12 cellular contexts compared by ENCODE assay signal in genomic region chr17:55451758-55452468, GRCh38. TPM values are rescaled to one million over a fixed set of nuclear protein-coding genes. Genes with fewer than 3 reads are reported as not detected.
DNase-seq lines count a peak whose midpoint lies in the region; ATAC-seq and TF ChIP-seq lines count a peak whose summit lies in the region.
"Had no signal": no experiment of that assay in that cellular context is flagged by ENCODE, and none has a peak within 500 bp of the region (broad histone marks: within the 10 kb centered on the region; RNA-seq: fewer than 3 reads in every experiment).

No MANE protein-coding gene starts in this region.

- peaks cover 0 to 8% (median 0%) of the 10 kb centered on the region in 4 donors for H3K4me1 ChIP-seq in Peyer's patch
- H3K4me1 ChIP-seq in gastroesophageal sphincter: peaks cover 0 to 62% (median 15%) of the 10 kb centered on the region in 3 donors
- peaks cover 31% of the 10 kb centered on the region for H3K4me1 ChIP-seq in stomach smooth muscle (ENCODE audit: control insufficient read depth, insufficient read depth, low read length)

- ATAC-seq in GM21737 (IDR thresholded peaks at IDR 0.05; ENCODE audit: unreplicated experiment): peak; percentile 24
- ATAC-seq in gastroesophageal sphincter: no peak
- ATAC-seq in HG02885 (IDR thresholded peaks at IDR 0.05; ENCODE audit: poor library complexity, unreplicated experiment): no peak

- H3K27me3 ChIP-seq in Peyer's patch (no peaks in the 10 kb centered on the region), gastroesophageal sphincter (no peaks in the 10 kb centered on the region), stomach smooth muscle (ENCODE audit: control insufficient read depth in 1 of 2, insufficient read depth in 2 of 2, low read length in 2 of 2) (no peaks in the 10 kb centered on the region)

- TF ChIP-seq EP300 in gastroesophageal sphincter (IDR thresholded peaks at IDR 0.05): no peak

- WGBS in gastroesophageal sphincter (ENCODE audit: low coverage in 1 of 2), 2 donors: 58 to 69% methylated on average over 2 to 3 of the region's 3 CpGs

- H3K4me3 ChIP-seq in Peyer's patch (no peak overlapping the region), gastroesophageal sphincter (no peak overlapping the region), stomach smooth muscle (ENCODE audit: low read length in 2 of 2) (no peak overlapping the region)

- H3K36me3 ChIP-seq in Peyer's patch (no peaks in the 10 kb centered on the region), gastroesophageal sphincter (no peaks in the 10 kb centered on the region), stomach smooth muscle (ENCODE audit: control insufficient read depth in 2 of 2, insufficient read depth in 2 of 2, low read length in 2 of 2) (no peaks in the 10 kb centered on the region)

- H3K27ac ChIP-seq in Peyer's patch (peak overlapping the region; percentile 34 to 77 (median 49)), gastroesophageal sphincter (peak overlapping the region; percentile 30 to 82 (median 79)), stomach smooth muscle (ENCODE audit: low read length) (peak overlapping the region; percentile 75)

- DNase-seq in Peyer's patch (no peak), NCI-H1436 (lab: John Stamatoyannopoulos, UW) (no peak), Kasumi-1 (lab: John Stamatoyannopoulos, UW) (no peak), pons (ENCODE audit: low spot score) (no peak)
- DNase-seq: activated CD4-positive, alpha-beta T cell treated with anti-CD3 and anti-CD28 coated beads for 4 hours; activated naive CD4-positive, alpha-beta T cell treated with anti-CD3 and anti-CD28 coated beads for 36 hours; effector memory CD4-positive, alpha-beta T cell; SHP77 treated with DMSO at 0.1 percent for 48 hours had no signal

- H3K9me3 ChIP-seq in Peyer's patch (no peaks in the 10 kb centered on the region), gastroesophageal sphincter (no peaks in the 10 kb centered on the region), stomach smooth muscle (ENCODE audit: control insufficient read depth in 2 of 2, low read length in 2 of 2) (no peaks in the 10 kb centered on the region)

- TF ChIP-seq POLR2A in Peyer's patch (IDR thresholded peaks at IDR 0.05) (no peak), gastroesophageal sphincter (IDR thresholded peaks at IDR 0.05) (no peak)

- no peak for TF ChIP-seq CTCF in Peyer's patch (IDR thresholded peaks at IDR 0.05)
- TF ChIP-seq CTCF in gastroesophageal sphincter (IDR thresholded peaks at IDR 0.05): no peak

- peak overlapping the region; percentile 2 to 48 for H3K9ac ChIP-seq in stomach smooth muscle (ENCODE audit: low read length in 2 of 2)

RNA-seq across cellular contexts. Expression of gene MMD, which starts 30.3 kb away (rescaled TPM):
- 10 to 100 TPM in 2 of 4 donors, 1 to 10 TPM in 2; 4.5 to 29.7 (median 14.3) TPM for total RNA-seq in Peyer's patch
- 10 to 100 TPM; 18.0 to 37.9 (median 29.1) TPM for total RNA-seq in gastroesophageal sphincter

RNA-seq across cellular contexts. Expression of gene SMIM36, which starts 59.3 kb away (rescaled TPM):
- total RNA-seq in Peyer's patch (not detected), gastroesophageal sphincter (not detected)
- total RNA-seq: activated naive CD4-positive, alpha-beta T cell treated with anti-CD3 and anti-CD28 coated beads for 36 hours had no signal
